1 cellular context compared by ENCODE assay signal in genomic region chr15:55247766-55248427, GRCh38.
TF ChIP-seq lines count a peak whose summit lies in the region.

No MANE protein-coding gene starts in this region.

TF ChIP-seq in GM12878, 131 proteins besides CTCF, POLR2A, EP300 and RAD21:
- no peak for TF ChIP-seq PAX8 (IDR thresholded peaks at IDR 0.05)
- TF ChIP-seq ATF3 (IDR thresholded peaks at IDR 0.05; ENCODE audit: borderline replicate concordance, extremely low read depth, low read depth, low read length): no peak
- no peak for TF ChIP-seq LARP7 (IDR thresholded peaks at IDR 0.05)
- no peak for TF ChIP-seq EGR1 (IDR thresholded peaks at IDR 0.05; ENCODE audit: borderline replicate concordance in 1 of 2, low read depth in 2 of 2, low read length in 2 of 2)
- TF ChIP-seq ZNF24 (IDR thresholded peaks at IDR 0.05): no peak
- TF ChIP-seq ZNF622 (IDR thresholded peaks at IDR 0.05): no peak
- TF ChIP-seq NR2C2 (IDR thresholded peaks at IDR 0.05; ENCODE audit: borderline replicate concordance, control insufficient read depth, insufficient read length, low read depth): no peak
- no peak for TF ChIP-seq ZZZ3 (IDR thresholded peaks at IDR 0.05; ENCODE audit: control insufficient read depth, insufficient read length, low read depth)
- no peak for TF ChIP-seq HCFC1 (IDR thresholded peaks at IDR 0.05; ENCODE audit: low read length)
- TF ChIP-seq SMARCA5 (IDR thresholded peaks at IDR 0.05): no peak
- TF ChIP-seq CHD1 (IDR thresholded peaks at IDR 0.05; ENCODE audit: low read depth, low read length): no peak
- no peak for TF ChIP-seq BHLHE40 (IDR thresholded peaks at IDR 0.05; ENCODE audit: borderline replicate concordance in 1 of 2, low read depth in 2 of 2, low read length in 1 of 2)
- TF ChIP-seq MTA2 (IDR thresholded peaks at IDR 0.05; ENCODE audit: low read depth): no peak
- TF ChIP-seq RB1 (IDR thresholded peaks at IDR 0.05; ENCODE audit: borderline replicate concordance): no peak
- TF ChIP-seq, protein P1, sequence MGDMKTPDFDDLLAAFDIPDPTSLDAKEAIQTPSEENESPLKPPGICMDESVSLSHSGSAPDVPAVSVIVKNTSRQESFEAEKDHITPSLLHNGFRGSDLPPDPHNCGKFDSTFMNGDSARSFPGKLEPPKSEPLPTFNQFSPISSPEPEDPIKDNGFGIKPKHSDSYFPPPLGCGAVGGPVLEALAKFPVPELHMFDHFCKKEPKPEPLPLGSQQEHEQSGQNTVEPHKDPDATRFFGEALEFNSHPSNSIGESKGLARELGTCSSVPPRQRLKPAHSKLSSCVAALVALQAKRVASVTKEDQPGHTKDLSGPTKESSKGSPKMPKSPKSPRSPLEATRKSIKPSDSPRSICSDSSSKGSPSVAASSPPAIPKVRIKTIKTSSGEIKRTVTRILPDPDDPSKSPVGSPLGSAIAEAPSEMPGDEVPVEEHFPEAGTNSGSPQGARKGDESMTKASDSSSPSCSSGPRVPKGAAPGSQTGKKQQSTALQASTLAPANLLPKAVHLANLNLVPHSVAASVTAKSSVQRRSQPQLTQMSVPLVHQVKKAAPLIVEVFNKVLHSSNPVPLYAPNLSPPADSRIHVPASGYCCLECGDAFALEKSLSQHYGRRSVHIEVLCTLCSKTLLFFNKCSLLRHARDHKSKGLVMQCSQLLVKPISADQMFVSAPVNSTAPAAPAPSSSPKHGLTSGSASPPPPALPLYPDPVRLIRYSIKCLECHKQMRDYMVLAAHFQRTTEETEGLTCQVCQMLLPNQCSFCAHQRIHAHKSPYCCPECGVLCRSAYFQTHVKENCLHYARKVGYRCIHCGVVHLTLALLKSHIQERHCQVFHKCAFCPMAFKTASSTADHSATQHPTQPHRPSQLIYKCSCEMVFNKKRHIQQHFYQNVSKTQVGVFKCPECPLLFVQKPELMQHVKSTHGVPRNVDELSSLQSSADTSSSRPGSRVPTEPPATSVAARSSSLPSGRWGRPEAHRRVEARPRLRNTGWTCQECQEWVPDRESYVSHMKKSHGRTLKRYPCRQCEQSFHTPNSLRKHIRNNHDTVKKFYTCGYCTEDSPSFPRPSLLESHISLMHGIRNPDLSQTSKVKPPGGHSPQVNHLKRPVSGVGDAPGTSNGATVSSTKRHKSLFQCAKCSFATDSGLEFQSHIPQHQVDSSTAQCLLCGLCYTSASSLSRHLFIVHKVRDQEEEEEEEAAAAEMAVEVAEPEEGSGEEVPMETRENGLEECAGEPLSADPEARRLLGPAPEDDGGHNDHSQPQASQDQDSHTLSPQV (IDR thresholded peaks at IDR 0.05): no peak
- TF ChIP-seq TCF3 (IDR thresholded peaks at IDR 0.05; ENCODE audit: borderline replicate concordance, insufficient read depth, low read depth, low read length): no peak
- TF ChIP-seq NRF1 (conservative IDR thresholded peaks at IDR 0.05; ENCODE audit: low read depth, low read length): no peak
